ENCODE assay signal across 18 cellular contexts in the genomic region with DNA sequence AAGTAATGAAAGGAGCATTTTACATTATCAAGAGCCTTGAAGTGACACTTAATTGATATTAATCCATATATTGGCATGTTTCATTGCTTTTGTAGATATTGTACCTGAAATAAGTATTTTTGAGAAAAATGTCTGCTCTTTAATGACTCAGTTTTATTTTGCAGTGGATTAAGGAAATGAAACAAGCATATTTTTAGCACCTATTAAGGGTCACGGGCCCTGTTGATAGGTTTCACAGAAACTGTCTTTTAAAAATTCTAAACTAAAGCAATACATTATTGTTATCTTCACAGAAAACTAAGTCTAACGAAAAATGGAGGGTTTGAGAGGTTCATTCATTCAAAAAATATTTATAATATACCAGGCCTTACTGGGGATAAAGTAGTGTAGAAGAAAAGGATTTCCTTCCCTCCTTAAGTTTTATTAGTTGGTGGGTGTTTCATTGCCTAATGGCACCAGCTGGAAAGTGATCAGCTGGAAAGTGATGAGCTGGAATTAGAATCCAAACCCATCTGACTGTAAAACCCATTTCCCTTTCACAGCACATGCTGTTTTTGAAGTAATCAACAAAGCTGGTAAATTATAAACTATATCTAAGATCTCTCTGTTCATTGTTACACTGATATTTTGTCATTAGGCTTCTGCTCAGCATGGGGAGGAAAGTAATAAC. TPM values are rescaled to one million over a fixed set of nuclear protein-coding genes. Genes with fewer than 3 reads are reported as not detected.
"Had no signal": no experiment of that assay in that cellular context is flagged by ENCODE, and none has a peak within 500 bp of the region (broad histone marks: within the 10 kb centered on the region; RNA-seq: fewer than 3 reads in every experiment).

No MANE protein-coding gene starts in this region.

- H3K4me3 Mint-ChIP-seq: activated CD4-positive, alpha-beta T cell treated with anti-CD3 and anti-CD28 coated beads for 36 hours; activated CD8-positive, alpha-beta T cell treated with anti-CD3 and anti-CD28 coated beads, Interleukin-2, amount 10 ng/mL, durations not matched to agents 7 days and 5 days; activated T-helper 1 cell treated with anti-CD3 and anti-CD28 coated beads, Interleukin-12 subunit alpha, Interleukin-12 subunit beta, Interleukin-2, Interleukin-4 antibody, amounts not matched to agents 30 ng/mL and 10 ng/mL and 1 ng/mL, durations not matched to agents 14 hours and 24 hours and 36 hours; naive thymus-derived CD4-positive, alpha-beta T cell; stimulated activated naive CD8-positive, alpha-beta T cell treated with anti-CD3 and anti-CD28 coated beads, Interleukin-15, amount 100 ng/mL, for 72 hours had no signal

- H3K27ac ChIP-seq: cardiac muscle cell, parathyroid adenoma, testis, upper lobe of right lung, WERI-Rb-1 had no signal

- H3K4me3 ChIP-seq: cardiac muscle cell, testis, upper lobe of right lung had no signal

- H3K4me1 ChIP-seq: parathyroid adenoma, testis, upper lobe of right lung had no signal

- ATAC-seq: activated CD4-positive, alpha-beta T cell treated with anti-CD3 and anti-CD28 coated beads for 36 hours; activated CD8-positive, alpha-beta T cell treated with anti-CD3 and anti-CD28 coated beads, Interleukin-2, amount 10 ng/mL, durations not matched to agents 7 days and 5 days; esophagus mucosa; left colon; naive thymus-derived CD4-positive, alpha-beta T cell; stimulated activated naive CD8-positive, alpha-beta T cell treated with anti-CD3 and anti-CD28 coated beads, Interleukin-15, amount 100 ng/mL, for 72 hours; upper lobe of right lung had no signal

- H3K4me1 Mint-ChIP-seq: activated CD4-positive, alpha-beta T cell treated with anti-CD3 and anti-CD28 coated beads for 36 hours; naive thymus-derived CD4-positive, alpha-beta T cell; stimulated activated naive CD8-positive, alpha-beta T cell treated with anti-CD3 and anti-CD28 coated beads, Interleukin-15, amount 100 ng/mL, for 72 hours had no signal

- H3K27me3 Mint-ChIP-seq: activated CD4-positive, alpha-beta T cell treated with anti-CD3 and anti-CD28 coated beads for 36 hours; naive thymus-derived CD4-positive, alpha-beta T cell; stimulated activated naive CD8-positive, alpha-beta T cell treated with anti-CD3 and anti-CD28 coated beads, Interleukin-15, amount 100 ng/mL, for 72 hours had no signal

- H3K79me2 ChIP-seq: parathyroid adenoma had no signal

- H3K9me3 ChIP-seq: testis, upper lobe of right lung had no signal

- DNase-seq: activated CD4-positive, alpha-beta T cell treated with anti-CD3 and anti-CD28 coated beads for 36 hours; activated CD8-positive, alpha-beta memory T cell treated with anti-CD3 and anti-CD28 coated beads, Interleukin-2, amount 50 U/mL, for 48 hours; activated CD8-positive, alpha-beta T cell treated with anti-CD3 and anti-CD28 coated beads, Interleukin-2, amount 10 ng/mL, durations not matched to agents 7 days and 5 days; activated naive CD4-positive, alpha-beta T cell; left colon; naive thymus-derived CD4-positive, alpha-beta T cell; retina; stimulated activated CD4-positive, alpha-beta T cell treated with anti-CD3 and anti-CD28 coated beads, Interleukin-4, amount 100 ng/mL, for 4 hours; stimulated activated naive CD8-positive, alpha-beta T cell treated with anti-CD3 and anti-CD28 coated beads, Interleukin-15, amount 100 ng/mL, for 72 hours; testis; upper lobe of right lung; WERI-Rb-1 had no signal

- H3K36me3 Mint-ChIP-seq: naive thymus-derived CD4-positive, alpha-beta T cell had no signal

- H3K9me3 Mint-ChIP-seq: activated T-helper 1 cell treated with anti-CD3 and anti-CD28 coated beads, Interleukin-12 subunit alpha, Interleukin-12 subunit beta, Interleukin-2, Interleukin-4 antibody, amounts not matched to agents 30 ng/mL and 10 ng/mL and 1 ng/mL, durations not matched to agents 14 hours and 24 hours and 36 hours had no signal

- H3K36me3 ChIP-seq: cardiac muscle cell, upper lobe of right lung, WERI-Rb-1 had no signal

- H3K27ac Mint-ChIP-seq: activated CD4-positive, alpha-beta T cell treated with anti-CD3 and anti-CD28 coated beads for 36 hours; activated CD8-positive, alpha-beta T cell treated with anti-CD3 and anti-CD28 coated beads, Interleukin-2, amount 10 ng/mL, durations not matched to agents 7 days and 5 days; activated T-helper 1 cell treated with anti-CD3 and anti-CD28 coated beads, Interleukin-12 subunit alpha, Interleukin-12 subunit beta, Interleukin-2, Interleukin-4 antibody, amounts not matched to agents 30 ng/mL and 10 ng/mL and 1 ng/mL, durations not matched to agents 14 hours and 24 hours and 36 hours; naive thymus-derived CD4-positive, alpha-beta T cell; stimulated activated naive CD8-positive, alpha-beta T cell treated with anti-CD3 and anti-CD28 coated beads, Interleukin-15, amount 100 ng/mL, for 72 hours had no signal

- H3K27me3 ChIP-seq: cardiac muscle cell, testis, upper lobe of right lung had no signal

RNA-seq across cellular contexts. Expression of gene PTPRQ, which starts 54.2 kb away (rescaled TPM):
- total RNA-seq: activated CD4-positive, alpha-beta T cell treated with anti-CD3 and anti-CD28 coated beads for 36 hours; activated CD8-positive, alpha-beta T cell treated with anti-CD3 and anti-CD28 coated beads, Interleukin-2, amount 10 ng/mL, durations not matched to agents 7 days and 5 days; activated T-helper 1 cell treated with anti-CD3 and anti-CD28 coated beads, Interleukin-12 subunit alpha, Interleukin-12 subunit beta, Interleukin-2, Interleukin-4 antibody, amounts not matched to agents 30 ng/mL and 10 ng/mL and 1 ng/mL, durations not matched to agents 14 hours and 24 hours and 36 hours; left colon; lung microvascular endothelial cell; mononuclear cell; naive thymus-derived CD4-positive, alpha-beta T cell had no signal
